ENCODE assay signal across 1 cellular context in genomic region chr11:2137202-2138071, GRCh38.
TF ChIP-seq lines count a peak whose summit lies in the region.

No MANE protein-coding gene starts in this region.

TF ChIP-seq in HEK293, 187 proteins besides CTCF, POLR2A, EP300 and RAD21 (continued from another document and continues in another):
- TF ChIP-seq, protein P1, sequence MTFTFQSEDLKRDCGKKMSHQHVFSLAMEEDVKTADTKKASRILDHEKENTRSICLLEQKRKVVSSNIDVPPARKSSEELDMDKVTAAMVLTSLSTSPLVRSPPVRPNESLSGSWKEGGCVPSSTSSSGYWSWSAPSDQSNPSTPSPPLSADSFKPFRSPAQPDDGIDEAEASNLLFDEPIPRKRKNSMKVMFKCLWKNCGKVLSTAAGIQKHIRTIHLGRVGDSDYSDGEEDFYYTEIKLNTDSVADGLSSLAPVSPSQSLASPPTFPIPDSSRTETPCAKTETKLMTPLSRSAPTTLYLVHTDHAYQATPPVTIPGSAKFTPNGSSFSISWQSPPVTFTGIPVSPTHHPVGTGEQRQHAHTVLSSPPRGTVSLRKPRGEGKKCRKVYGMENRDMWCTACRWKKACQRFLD (tag by site-specific recombination; IDR thresholded peaks at IDR 0.05) = no peak
- TF ChIP-seq ZNF792 (tag by site-specific recombination; IDR thresholded peaks at IDR 0.05) = no peak
- no peak for TF ChIP-seq YY1 (tag by site-specific recombination; IDR thresholded peaks at IDR 0.05)
- TF ChIP-seq ZBTB7A (tag by site-specific recombination; IDR thresholded peaks at IDR 0.05; ENCODE audit: low read depth) = no peak
- TF ChIP-seq ZNF768 (tag by site-specific recombination; IDR thresholded peaks at IDR 0.05) = no peak
- TF ChIP-seq, protein P2, sequence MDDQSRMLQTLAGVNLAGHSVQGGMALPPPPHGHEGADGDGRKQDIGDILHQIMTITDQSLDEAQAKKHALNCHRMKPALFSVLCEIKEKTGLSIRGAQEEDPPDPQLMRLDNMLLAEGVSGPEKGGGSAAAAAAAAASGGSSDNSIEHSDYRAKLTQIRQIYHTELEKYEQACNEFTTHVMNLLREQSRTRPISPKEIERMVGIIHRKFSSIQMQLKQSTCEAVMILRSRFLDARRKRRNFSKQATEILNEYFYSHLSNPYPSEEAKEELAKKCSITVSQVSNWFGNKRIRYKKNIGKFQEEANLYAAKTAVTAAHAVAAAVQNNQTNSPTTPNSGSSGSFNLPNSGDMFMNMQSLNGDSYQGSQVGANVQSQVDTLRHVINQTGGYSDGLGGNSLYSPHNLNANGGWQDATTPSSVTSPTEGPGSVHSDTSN (CRISPR knock-in tag; IDR thresholded peaks at IDR 0.05) = no peak
- TF ChIP-seq ZNF623 (tag by site-specific recombination; IDR thresholded peaks at IDR 0.05) = no peak
- no peak for TF ChIP-seq ZNF24 (tag by site-specific recombination; IDR thresholded peaks at IDR 0.05)
- no peak for TF ChIP-seq ZNF248 (tag by site-specific recombination; IDR thresholded peaks at IDR 0.05)
- TF ChIP-seq ZNF473 (tag by site-specific recombination; IDR thresholded peaks at IDR 0.05) = no peak
- TF ChIP-seq KLF8 (tag by site-specific recombination; IDR thresholded peaks at IDR 0.05) = no peak
- TF ChIP-seq ZNF426 (tag by site-specific recombination; IDR thresholded peaks at IDR 0.05) = no peak
- TF ChIP-seq ZNF501 (tag by site-specific recombination; IDR thresholded peaks at IDR 0.05) = no peak
- no peak for TF ChIP-seq ZNF610 (tag by site-specific recombination; IDR thresholded peaks at IDR 0.05; ENCODE audit: borderline replicate concordance)
- TF ChIP-seq ZNF239 (tag by site-specific recombination; IDR thresholded peaks at IDR 0.05) = no peak
- TF ChIP-seq ZNF302 (tag by site-specific recombination; IDR thresholded peaks at IDR 0.05; ENCODE audit: low read depth) = no peak
- TF ChIP-seq ZNF701 (tag by site-specific recombination; IDR thresholded peaks at IDR 0.05) = no peak
- no peak for TF ChIP-seq ZNF837 (tag by site-specific recombination; IDR thresholded peaks at IDR 0.05)
- TF ChIP-seq, protein P3, sequence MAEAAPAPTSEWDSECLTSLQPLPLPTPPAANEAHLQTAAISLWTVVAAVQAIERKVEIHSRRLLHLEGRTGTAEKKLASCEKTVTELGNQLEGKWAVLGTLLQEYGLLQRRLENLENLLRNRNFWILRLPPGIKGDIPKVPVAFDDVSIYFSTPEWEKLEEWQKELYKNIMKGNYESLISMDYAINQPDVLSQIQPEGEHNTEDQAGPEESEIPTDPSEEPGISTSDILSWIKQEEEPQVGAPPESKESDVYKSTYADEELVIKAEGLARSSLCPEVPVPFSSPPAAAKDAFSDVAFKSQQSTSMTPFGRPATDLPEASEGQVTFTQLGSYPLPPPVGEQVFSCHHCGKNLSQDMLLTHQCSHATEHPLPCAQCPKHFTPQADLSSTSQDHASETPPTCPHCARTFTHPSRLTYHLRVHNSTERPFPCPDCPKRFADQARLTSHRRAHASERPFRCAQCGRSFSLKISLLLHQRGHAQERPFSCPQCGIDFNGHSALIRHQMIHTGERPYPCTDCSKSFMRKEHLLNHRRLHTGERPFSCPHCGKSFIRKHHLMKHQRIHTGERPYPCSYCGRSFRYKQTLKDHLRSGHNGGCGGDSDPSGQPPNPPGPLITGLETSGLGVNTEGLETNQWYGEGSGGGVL (tag by site-specific recombination; IDR thresholded peaks at IDR 0.05) = 0 out of 2 replicates have a peak, but pooled peaks have one; percentile 22
- no peak for TF ChIP-seq ZNF114 (tag by site-specific recombination; IDR thresholded peaks at IDR 0.05)
- TF ChIP-seq, protein P4, sequence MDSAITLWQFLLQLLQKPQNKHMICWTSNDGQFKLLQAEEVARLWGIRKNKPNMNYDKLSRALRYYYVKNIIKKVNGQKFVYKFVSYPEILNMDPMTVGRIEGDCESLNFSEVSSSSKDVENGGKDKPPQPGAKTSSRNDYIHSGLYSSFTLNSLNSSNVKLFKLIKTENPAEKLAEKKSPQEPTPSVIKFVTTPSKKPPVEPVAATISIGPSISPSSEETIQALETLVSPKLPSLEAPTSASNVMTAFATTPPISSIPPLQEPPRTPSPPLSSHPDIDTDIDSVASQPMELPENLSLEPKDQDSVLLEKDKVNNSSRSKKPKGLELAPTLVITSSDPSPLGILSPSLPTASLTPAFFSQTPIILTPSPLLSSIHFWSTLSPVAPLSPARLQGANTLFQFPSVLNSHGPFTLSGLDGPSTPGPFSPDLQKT (IDR thresholded peaks at IDR 0.05; ENCODE audit: borderline replicate concordance, low read depth, low read length) = no peak
- no peak for TF ChIP-seq MYNN (tag by site-specific recombination; IDR thresholded peaks at IDR 0.05; ENCODE audit: borderline replicate concordance)
- TF ChIP-seq ZNF394 (tag by site-specific recombination; IDR thresholded peaks at IDR 0.05; ENCODE audit: borderline replicate concordance) = no peak
- peak; percentile 81 for TF ChIP-seq ZFHX2 (tag by site-specific recombination; conservative IDR thresholded peaks at IDR 0.05)
- TF ChIP-seq BCL11A (tag by site-specific recombination; IDR thresholded peaks at IDR 0.05; ENCODE audit: low read depth) = no peak
- no peak for TF ChIP-seq ZNF132 (tag by site-specific recombination; IDR thresholded peaks at IDR 0.05; ENCODE audit: borderline replicate concordance)
- peak; percentile 8; the same call in 1 of the 2 replicates for TF ChIP-seq GLIS1 (tag by site-specific recombination; IDR thresholded peaks at IDR 0.05)
- TF ChIP-seq, protein P5, sequence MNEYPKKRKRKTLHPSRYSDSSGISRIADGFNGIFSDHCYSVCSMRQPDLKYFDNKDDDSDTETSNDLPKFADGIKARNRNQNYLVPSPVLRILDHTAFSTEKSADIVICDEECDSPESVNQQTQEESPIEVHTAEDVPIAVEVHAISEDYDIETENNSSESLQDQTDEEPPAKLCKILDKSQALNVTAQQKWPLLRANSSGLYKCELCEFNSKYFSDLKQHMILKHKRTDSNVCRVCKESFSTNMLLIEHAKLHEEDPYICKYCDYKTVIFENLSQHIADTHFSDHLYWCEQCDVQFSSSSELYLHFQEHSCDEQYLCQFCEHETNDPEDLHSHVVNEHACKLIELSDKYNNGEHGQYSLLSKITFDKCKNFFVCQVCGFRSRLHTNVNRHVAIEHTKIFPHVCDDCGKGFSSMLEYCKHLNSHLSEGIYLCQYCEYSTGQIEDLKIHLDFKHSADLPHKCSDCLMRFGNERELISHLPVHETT (tag by site-specific recombination; IDR thresholded peaks at IDR 0.05) = no peak
- TF ChIP-seq, protein P6, sequence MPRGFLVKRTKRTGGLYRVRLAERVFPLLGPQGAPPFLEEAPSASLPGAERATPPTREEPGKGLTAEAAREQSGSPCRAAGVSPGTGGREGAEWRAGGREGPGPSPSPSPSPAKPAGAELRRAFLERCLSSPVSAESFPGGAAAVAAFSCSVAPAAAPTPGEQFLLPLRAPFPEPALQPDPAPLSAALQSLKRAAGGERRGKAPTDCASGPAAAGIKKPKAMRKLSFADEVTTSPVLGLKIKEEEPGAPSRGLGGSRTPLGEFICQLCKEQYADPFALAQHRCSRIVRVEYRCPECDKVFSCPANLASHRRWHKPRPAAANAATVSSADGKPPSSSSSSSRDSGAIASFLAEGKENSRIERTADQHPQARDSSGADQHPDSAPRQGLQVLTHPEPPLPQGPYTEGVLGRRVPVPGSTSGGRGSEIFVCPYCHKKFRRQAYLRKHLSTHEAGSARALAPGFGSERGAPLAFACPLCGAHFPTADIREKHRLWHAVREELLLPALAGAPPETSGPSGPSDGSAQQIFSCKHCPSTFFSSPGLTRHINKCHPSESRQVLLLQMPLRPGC (tag by site-specific recombination; IDR thresholded peaks at IDR 0.05) = no peak
- no peak for TF ChIP-seq ZBTB48 (tag by site-specific recombination; IDR thresholded peaks at IDR 0.05)
- TF ChIP-seq ZNF184 (tag by site-specific recombination; IDR thresholded peaks at IDR 0.05) = no peak
- TF ChIP-seq HOXD13 (CRISPR knock-in tag; IDR thresholded peaks at IDR 0.05; ENCODE audit: borderline replicate concordance) = no peak
- TF ChIP-seq ZNF350 (tag by site-specific recombination; IDR thresholded peaks at IDR 0.05) = no peak
- no peak for TF ChIP-seq MEIS1 (CRISPR knock-in tag; IDR thresholded peaks at IDR 0.05; ENCODE audit: borderline replicate concordance)
- peak; percentile 59 for TF ChIP-seq GLIS2 (tag by site-specific recombination; IDR thresholded peaks at IDR 0.05)
- no peak for TF ChIP-seq ZSCAN5A (tag by site-specific recombination; IDR thresholded peaks at IDR 0.05)
- no peak for TF ChIP-seq KLF7 (tag by site-specific recombination; IDR thresholded peaks at IDR 0.05; ENCODE audit: borderline replicate concordance)
- TF ChIP-seq ZNF202 (tag by site-specific recombination; IDR thresholded peaks at IDR 0.05; ENCODE audit: borderline replicate concordance) = no peak
- TF ChIP-seq SALL2 (tag by site-specific recombination; IDR thresholded peaks at IDR 0.05; ENCODE audit: borderline replicate concordance) = no peak
- no peak for TF ChIP-seq ZNF366 (tag by site-specific recombination; conservative IDR thresholded peaks at IDR 0.05)
- TF ChIP-seq ZBTB26 (tag by site-specific recombination; optimal IDR thresholded peaks at IDR 0.05) = peak; percentile 47
- no peak for TF ChIP-seq ZNF133 (tag by site-specific recombination; IDR thresholded peaks at IDR 0.05)
- no peak for TF ChIP-seq ZNF654 (tag by site-specific recombination; IDR thresholded peaks at IDR 0.05; ENCODE audit: low read depth)
- peak; percentile 30; the same call in 1 of the 2 replicates for TF ChIP-seq OSR2 (tag by site-specific recombination; IDR thresholded peaks at IDR 0.05)
- no peak for TF ChIP-seq BCL6B (tag by site-specific recombination; IDR thresholded peaks at IDR 0.05)
- no peak for TF ChIP-seq ZSCAN4 (tag by site-specific recombination; IDR thresholded peaks at IDR 0.05)
- no peak for TF ChIP-seq ZNF530 (tag by site-specific recombination; IDR thresholded peaks at IDR 0.05; ENCODE audit: low read depth)
- no peak for TF ChIP-seq ZXDB (tag by site-specific recombination; IDR thresholded peaks at IDR 0.05)
- no peak for TF ChIP-seq ZNF354C (tag by site-specific recombination; IDR thresholded peaks at IDR 0.05; ENCODE audit: borderline replicate concordance, low read depth)
- TF ChIP-seq ZNF391 (tag by site-specific recombination; IDR thresholded peaks at IDR 0.05; ENCODE audit: borderline replicate concordance, low read depth) = no peak
- TF ChIP-seq GLI2 (tag by site-specific recombination; IDR thresholded peaks at IDR 0.05; ENCODE audit: borderline replicate concordance, low read depth) = no peak
- no peak for TF ChIP-seq ZNF529 (tag by site-specific recombination; IDR thresholded peaks at IDR 0.05; ENCODE audit: insufficient replicate concordance)
- TF ChIP-seq ZBTB17 (tag by site-specific recombination; IDR thresholded peaks at IDR 0.05) = 0 out of 2 replicates have a peak, but pooled peaks have one; percentile 23
- no peak for TF ChIP-seq REPIN1 (tag by site-specific recombination; IDR thresholded peaks at IDR 0.05; ENCODE audit: low read depth)
- no peak for TF ChIP-seq ZNF19 (tag by site-specific recombination; IDR thresholded peaks at IDR 0.05; ENCODE audit: low read depth)
- no peak for TF ChIP-seq RBAK (tag by site-specific recombination; IDR thresholded peaks at IDR 0.05)
- TF ChIP-seq SCRT1 (tag by site-specific recombination; IDR thresholded peaks at IDR 0.05; ENCODE audit: borderline replicate concordance) = no peak
- TF ChIP-seq, protein P7, sequence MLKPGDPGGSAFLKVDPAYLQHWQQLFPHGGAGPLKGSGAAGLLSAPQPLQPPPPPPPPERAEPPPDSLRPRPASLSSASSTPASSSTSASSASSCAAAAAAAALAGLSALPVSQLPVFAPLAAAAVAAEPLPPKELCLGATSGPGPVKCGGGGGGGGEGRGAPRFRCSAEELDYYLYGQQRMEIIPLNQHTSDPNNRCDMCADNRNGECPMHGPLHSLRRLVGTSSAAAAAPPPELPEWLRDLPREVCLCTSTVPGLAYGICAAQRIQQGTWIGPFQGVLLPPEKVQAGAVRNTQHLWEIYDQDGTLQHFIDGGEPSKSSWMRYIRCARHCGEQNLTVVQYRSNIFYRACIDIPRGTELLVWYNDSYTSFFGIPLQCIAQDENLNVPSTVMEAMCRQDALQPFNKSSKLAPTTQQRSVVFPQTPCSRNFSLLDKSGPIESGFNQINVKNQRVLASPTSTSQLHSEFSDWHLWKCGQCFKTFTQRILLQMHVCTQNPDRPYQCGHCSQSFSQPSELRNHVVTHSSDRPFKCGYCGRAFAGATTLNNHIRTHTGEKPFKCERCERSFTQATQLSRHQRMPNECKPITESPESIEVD (tag by site-specific recombination; IDR thresholded peaks at IDR 0.05) = no peak
